Comparison of ENCODE assay signal across 16 cellular contexts in the genomic region with DNA sequence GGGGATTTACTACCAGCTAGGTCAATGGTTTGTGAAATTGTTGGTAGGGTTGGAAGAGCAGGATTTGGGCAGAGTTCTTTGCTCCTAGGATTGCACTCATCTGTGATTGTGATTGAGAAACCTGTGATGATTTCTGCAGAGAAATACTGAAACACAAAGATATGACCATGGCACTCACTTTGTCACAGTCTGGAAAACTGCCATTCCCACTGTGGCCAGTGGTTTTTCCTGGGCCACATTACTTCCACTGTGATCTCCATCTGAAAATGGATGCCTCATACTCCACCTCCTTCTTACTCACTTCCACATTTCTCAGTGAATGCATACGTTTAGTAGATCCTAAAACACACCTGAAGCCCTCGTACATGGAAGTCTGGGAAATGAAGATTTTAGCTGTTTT.
A peak's percentile ranks its signal among the peaks of the same experiment; 100 is the strongest.
DNase-seq lines count a peak whose midpoint lies in the region; FAIRE-seq and TF ChIP-seq lines count a peak whose summit lies in the region.
"Had no signal": no experiment of that assay in that cellular context is flagged by ENCODE, and none has a peak within 500 bp of the region (broad histone marks: within the 10 kb centered on the region; RNA-seq: fewer than 3 reads in every experiment).

No MANE protein-coding gene starts in this region.

- no peak overlapping the region for H2BK5ac ChIP-seq in H1 (ENCODE audit: low read depth, low read length)

- H3K4me1 ChIP-seq in Loucy (ENCODE audit: insufficient read depth, low read length, poor library complexity, severe bottlenecking) (peaks cover 69% of the 10 kb centered on the region), H1 (replicated peaks in 1 of 4; ENCODE audit: control insufficient read depth in 3 of 4, insufficient read depth in 4 of 4, low read length in 3 of 4) (no peaks in the 10 kb centered on the region), Karpas-422 (ENCODE audit: low read length) (no peaks in the 10 kb centered on the region)
- H3K4me1 ChIP-seq: BLaER1, Caco-2 had no signal

- H3K36me3 ChIP-seq in Loucy (ENCODE audit: insufficient read depth, low read length) (no peaks in the 10 kb centered on the region), H1 (ENCODE audit: control insufficient read depth in 2 of 4, insufficient read depth in 4 of 4, low read length in 3 of 4) (no peaks in the 10 kb centered on the region), Karpas-422 (ENCODE audit: insufficient read depth, low read length) (no peaks in the 10 kb centered on the region)
- H3K36me3 ChIP-seq: BLaER1 had no signal

- no peak overlapping the region for H4K91ac ChIP-seq in H1 (replicated peaks; ENCODE audit: insufficient read length, low read length)

- H3F3A ChIP-seq in Loucy (ENCODE audit: low read depth): peaks cover 12% of the 10 kb centered on the region

- TF ChIP-seq RAD21 in H1 (IDR thresholded peaks at IDR 0.05 in 1 of 2, conservative IDR thresholded peaks at IDR 0.05 in 1 of 2; ENCODE audit: low read depth in 2 of 2, low read length in 2 of 2): no peak

- no peak overlapping the region for H2BK15ac ChIP-seq in H1 (ENCODE audit: low read length)

- DNase-seq in Daoy (ENCODE audit: low read depth): peak; percentile 15
- no peak for DNase-seq in H1 (ENCODE audit: low read depth in 1 of 2, low spot score in 2 of 2)
- peak; percentile 84 for DNase-seq in myocyte (ENCODE audit: low read depth)
- DNase-seq in Karpas-422: no peak
- DNase-seq in NCI-H1694 treated with DMSO at 0.1 percent for 48 hours (lab: John Stamatoyannopoulos, UW): no peak
- DNase-seq in activated CD4-positive, alpha-beta T cell treated with anti-CD3 and anti-CD28 coated beads for 4 hours: no peak
- DNase-seq: 8988T; AML-193; Caco-2; CD8-positive, alpha-beta memory T cell; DND-41; GF-D8; H9 had no signal

- H3K56ac ChIP-seq in H1 (replicated peaks; ENCODE audit: insufficient read length, low read depth, low read length): no peak overlapping the region

- H3K79me2 ChIP-seq in Loucy (ENCODE audit: insufficient read depth, low read length) (no peaks in the 10 kb centered on the region), H1 (ENCODE audit: control insufficient read depth in 1 of 2, insufficient read depth in 2 of 2, low read length in 2 of 2) (no peaks in the 10 kb centered on the region), Karpas-422 (ENCODE audit: low read length) (no peaks in the 10 kb centered on the region)

- H2AFZ ChIP-seq in Loucy (ENCODE audit: low read length) (peak overlapping the region; percentile 44; the same call in 1 of the 2 replicates), H1 (ENCODE audit: low read length) (peak overlapping the region; percentile 44), Karpas-422 (ENCODE audit: low read length) (no peak overlapping the region)
- H2AFZ ChIP-seq: GM23338 had no signal

- CTCF ChIA-PET in H1 (lab: Charles Lee; ENCODE audit: partially characterized antibody): interaction anchor here (1.1 to 1.3 kb wide), 2 partner anchors 212 to 232 kb away, joined by 3 read pairs; no protein-coding TSS in a partner anchor

- no peaks in the 10 kb centered on the region for H3K27me3 ChIP-seq in Loucy (ENCODE audit: insufficient read depth, low read length, poor library complexity, severe bottlenecking)
- no peaks in the 10 kb centered on the region for H3K27me3 ChIP-seq in H1 (replicated peaks in 1 of 4; ENCODE audit: control insufficient read depth in 3 of 4, extremely low read depth in 1 of 4, insufficient read depth in 3 of 4, low read length in 3 of 4)
- H3K27me3 ChIP-seq in Karpas-422 (ENCODE audit: low read length): no peaks in the 10 kb centered on the region
- H3K27me3 ChIP-seq: BLaER1 had no signal

- no peak for TF ChIP-seq CTCF in Loucy (conservative IDR thresholded peaks at IDR 0.05; ENCODE audit: low read length)
- TF ChIP-seq CTCF in H1 (IDR thresholded peaks at IDR 0.05; ENCODE audit: control extremely low read depth in 1 of 3, insufficient read depth in 1 of 3, low read depth in 1 of 3, low read length in 3 of 3): no peak

- POLR2A ChIA-PET in H1 (lab: Charles Lee; ENCODE audit: partially characterized antibody): no interaction called here

- TF ChIP-seq EP300 in H1 (IDR thresholded peaks at IDR 0.05; ENCODE audit: borderline replicate concordance in 1 of 2, low read depth in 2 of 2, low read length in 2 of 2): no peak

- no peaks in the 10 kb centered on the region for H3K79me1 ChIP-seq in H1 (ENCODE audit: low read depth, low read length)

- H2AK5ac ChIP-seq in H1 (ENCODE audit: low read depth, low read length): no peak overlapping the region

- no peak overlapping the region for H3K14ac ChIP-seq in H1 (ENCODE audit: insufficient read length)

- H4K5ac ChIP-seq in H1 (ENCODE audit: insufficient read length, low read depth, low read length): no peak overlapping the region

- H3K23ac ChIP-seq in H1 (ENCODE audit: insufficient read length): no peak overlapping the region

- H3K4me2 ChIP-seq in Loucy (ENCODE audit: low read depth, low read length, poor library complexity, severe bottlenecking) (peak overlapping the region; percentile 69), H1 (ENCODE audit: insufficient read depth in 1 of 2, low read depth in 2 of 2, low read length in 2 of 2) (no peak overlapping the region), Karpas-422 (ENCODE audit: low read depth, low read length, poor library complexity, severe bottlenecking) (no peak overlapping the region)
- H3K4me2 ChIP-seq: BLaER1, GM23338 had no signal

- no peak overlapping the region for H2BK120ac ChIP-seq in H1 (replicated peaks; ENCODE audit: low read depth, low read length)

- H2BK20ac ChIP-seq in H1 (ENCODE audit: low read length): no peak overlapping the region

- H3K4ac ChIP-seq in H1 (replicated peaks; ENCODE audit: insufficient read length, low read depth, low read length): no peak overlapping the region

- TF ChIP-seq POLR2A in H1 (IDR thresholded peaks at IDR 0.05; ENCODE audit: control extremely low read depth in 1 of 2, low read depth in 2 of 2, low read length in 2 of 2): no peak

- WGBS in H1 (ENCODE audit: extremely low coverage in 1 of 2, insufficient coverage in 1 of 2, insufficient read length in 1 of 2, insufficient replicate concordance in 2 of 2, low coverage in 1 of 2, low lambda C conversion rate in 2 of 2, missing lambda C conversion rate in 1 of 2), 2 experiments: 91% methylated on average over 2 of the region's 2 CpGs; no CpG with 5 or more reads in 1 of the 2 experiments

- peaks cover 7% of the 10 kb centered on the region; the same call in 1 of the 2 replicates for H3K9me3 ChIP-seq in Loucy (ENCODE audit: insufficient read depth, low read depth, low read length)
- no peaks in the 10 kb centered on the region for H3K9me3 ChIP-seq in H1 (ENCODE audit: insufficient read depth in 2 of 2, low read depth in 1 of 2, low read length in 1 of 2)
- no peaks in the 10 kb centered on the region for H3K9me3 ChIP-seq in Karpas-422 (ENCODE audit: low read length)
- H3K9me3 ChIP-seq: BLaER1, Caco-2 had no signal

- H3K4me3 ChIP-seq in Loucy (ENCODE audit: low read length, poor library complexity, severe bottlenecking) (peak overlapping the region; percentile 60), H1 (ENCODE audit: extremely low read depth in 1 of 4, insufficient read depth in 2 of 4, low read depth in 3 of 4, low read length in 4 of 4) (no peak overlapping the region), Karpas-422 (ENCODE audit: low read length) (no peak overlapping the region)
- H3K4me3 ChIP-seq: BLaER1, GM23338 had no signal

- H4K20me1 ChIP-seq in Loucy (ENCODE audit: insufficient read depth, low read length, poor library complexity, severe bottlenecking) (no peaks in the 10 kb centered on the region), H1 (replicated peaks in 1 of 2; ENCODE audit: control insufficient read depth in 1 of 2, insufficient read depth in 2 of 2, low read length in 2 of 2) (no peaks in the 10 kb centered on the region), Karpas-422 (ENCODE audit: insufficient read depth, low read depth, low read length) (no peaks in the 10 kb centered on the region)
- H4K20me1 ChIP-seq: BLaER1 had no signal

- H3K27ac ChIP-seq in H1 (ENCODE audit: low read depth, low read length): no peak overlapping the region
- no peak overlapping the region for H3K27ac ChIP-seq in Karpas-422 (ENCODE audit: low read length)
- H3K27ac ChIP-seq: BLaER1 had no signal

- H3K9me2 ChIP-seq in Loucy (replicated peaks; ENCODE audit: low read depth, low read length): no peaks in the 10 kb centered on the region
- H3K9me2 ChIP-seq in Karpas-422 (replicated peaks; ENCODE audit: insufficient read depth, low read length): no peaks in the 10 kb centered on the region

- FAIRE-seq in H1 (lab: Jason Lieb, UNC): no peak

- H3K9ac ChIP-seq in Loucy (ENCODE audit: low read depth, low read length, poor library complexity, severe bottlenecking) (peak overlapping the region; percentile 63), H1 (replicated peaks in 1 of 4; ENCODE audit: extremely low read depth in 1 of 4, low read depth in 3 of 4, low read length in 3 of 4) (no peak overlapping the region), Karpas-422 (ENCODE audit: low read length) (no peak overlapping the region)
- H3K9ac ChIP-seq: BLaER1 had no signal

- no peaks in the 10 kb centered on the region for H3K23me2 ChIP-seq in H1 (ENCODE audit: low read depth, low read length)

- no peak overlapping the region for H4K8ac ChIP-seq in H1 (ENCODE audit: extremely low read depth, insufficient read depth, low read length)

- H2BK12ac ChIP-seq in H1 (ENCODE audit: low read depth, low read length): no peak overlapping the region

- no peak overlapping the region for H3K18ac ChIP-seq in H1 (ENCODE audit: extremely low read depth, low read length)

TF ChIP-seq in H1, 55 proteins besides CTCF, POLR2A, EP300 and RAD21:
- no peak for TF ChIP-seq TCF12 (IDR thresholded peaks at IDR 0.05; ENCODE audit: low read depth, low read length)
- TF ChIP-seq CBX8 (IDR thresholded peaks at IDR 0.05; ENCODE audit: borderline replicate concordance, low read depth, low read length): no peak
- TF ChIP-seq SUZ12 (IDR thresholded peaks at IDR 0.05; ENCODE audit: low read length): no peak
- TF ChIP-seq EZH2 (IDR thresholded peaks at IDR 0.05; ENCODE audit: low read depth, low read length, severe bottlenecking): no peak
- TF ChIP-seq, protein P1, sequence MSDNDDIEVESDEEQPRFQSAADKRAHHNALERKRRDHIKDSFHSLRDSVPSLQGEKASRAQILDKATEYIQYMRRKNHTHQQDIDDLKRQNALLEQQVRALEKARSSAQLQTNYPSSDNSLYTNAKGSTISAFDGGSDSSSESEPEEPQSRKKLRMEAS (IDR thresholded peaks at IDR 0.05): no peak
- no peak for TF ChIP-seq ASH2L (IDR thresholded peaks at IDR 0.05; ENCODE audit: low read length)

Comparison
In these comparisons a context has a peak if more than half of its experiments do, and no peak if none do; other contexts are left out.
1. DNase-seq: peak in Daoy (single experiment) and myocyte (single experiment); none in H1 (0 of 2), Karpas-422 (single experiment), NCI-H1694 treated with DMSO at 0.1 percent for 48 hours (single experiment) and activated CD4-positive, alpha-beta T cell treated with anti-CD3 and anti-CD28 coated beads for 4 hours (0 of 2).